In the genomic region with DNA sequence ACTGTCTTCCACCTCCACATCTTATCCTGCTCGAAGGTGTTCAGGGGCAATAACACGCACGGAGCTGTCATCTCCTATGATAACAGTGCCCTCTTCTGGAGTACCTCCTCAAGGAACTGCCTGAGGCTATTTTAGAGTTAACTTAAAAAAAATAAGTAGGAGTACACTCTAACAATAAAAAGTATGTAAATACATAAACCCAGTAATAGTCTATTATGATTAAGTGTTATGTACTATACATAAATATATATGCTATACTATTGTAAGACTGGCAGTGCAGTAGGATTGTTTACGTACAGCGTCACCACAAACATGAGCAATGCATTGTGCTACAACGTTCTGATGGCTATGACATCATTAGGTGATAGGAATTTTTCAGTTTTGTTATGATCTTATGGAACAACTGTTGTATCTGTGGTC, we compare ENCODE assay signal across 8 cellular contexts. TPM values are rescaled to one million over a fixed set of nuclear protein-coding genes. Genes with fewer than 3 reads are reported as not detected.
DNase-seq lines count a peak whose midpoint lies in the region; ATAC-seq, FAIRE-seq and TF ChIP-seq lines count a peak whose summit lies in the region.

No MANE protein-coding gene starts in this region.

- POLR2A ChIA-PET in MCF 10A (lab: Yijun Ruan, JAX) = interaction anchor here (0.9 to 1.0 kb wide), 2 partner anchors 10 to 14 kb away, joined by 3 read pairs; no protein-coding TSS in a partner anchor

- TF ChIP-seq CTCF in MCF 10A (IDR thresholded peaks at IDR 0.05; ENCODE audit: unreplicated experiment) (peak; percentile 7), breast epithelium (IDR thresholded peaks at IDR 0.05) (no peak)

- no peak overlapping the region for H3K4me3 ChIP-seq in breast epithelium

- H3K9me3 Mint-ChIP-seq in MCF 10A (ENCODE audit: unreplicated experiment) = no peaks in the 10 kb centered on the region
- no peaks in the 10 kb centered on the region for H3K9me3 Mint-ChIP-seq in stimulated activated naive CD8-positive, alpha-beta T cell treated with anti-CD3 and anti-CD28 coated beads, Interleukin-15, amount 100 ng/mL, for 72 hours

- H3K4me1 ChIP-seq in breast epithelium = no peaks in the 10 kb centered on the region

- no peak overlapping the region for H3K27ac Mint-ChIP-seq in MCF 10A (ENCODE audit: low read depth, unreplicated experiment)
- no peak overlapping the region for H3K27ac Mint-ChIP-seq in stimulated activated naive CD8-positive, alpha-beta T cell treated with anti-CD3 and anti-CD28 coated beads, Interleukin-15, amount 100 ng/mL, for 72 hours

- H3K36me3 ChIP-seq in breast epithelium = no peaks in the 10 kb centered on the region

- TF ChIP-seq POLR2A in breast epithelium (IDR thresholded peaks at IDR 0.05) = no peak

- intact Hi-C loops in MCF 10A (cut with micrococcal nuclease) = no loop called here
- intact Hi-C loops in breast epithelium (cut with DNase I; ENCODE audit: low total_unique reads) = no loop called here

- H3K4me1 Mint-ChIP-seq in MCF 10A (ENCODE audit: insufficient read depth, unreplicated experiment) = peaks cover 26% of the 10 kb centered on the region
- peaks cover 27% of the 10 kb centered on the region for H3K4me1 Mint-ChIP-seq in stimulated activated naive CD8-positive, alpha-beta T cell treated with anti-CD3 and anti-CD28 coated beads, Interleukin-15, amount 100 ng/mL, for 72 hours

- CTCF ChIA-PET in MCF 10A (lab: Yijun Ruan, JAX) = interaction anchor here (0.6 to 5.2 kb wide), 9 partner anchors 10 to 304 kb away, joined by 3 to 50 read pairs (median 4); no protein-coding TSS in a partner anchor

- FAIRE-seq in frontal cortex (lab: Jason Lieb, UNC) = no peak

- no TSS peak for BruUV-seq in MCF 10A (replicated peaks; lab: Mats Ljungman, UMichigan)

- H3K4me3 Mint-ChIP-seq in MCF 10A (ENCODE audit: unreplicated experiment) = no peak overlapping the region
- H3K4me3 Mint-ChIP-seq in stimulated activated naive CD8-positive, alpha-beta T cell treated with anti-CD3 and anti-CD28 coated beads, Interleukin-15, amount 100 ng/mL, for 72 hours = no peak overlapping the region

- H3K36me3 Mint-ChIP-seq in MCF 10A (ENCODE audit: insufficient read depth, unreplicated experiment) = no peaks in the 10 kb centered on the region

- no peaks in the 10 kb centered on the region for H3K27me3 Mint-ChIP-seq in MCF 10A (ENCODE audit: insufficient read depth, unreplicated experiment)
- no peaks in the 10 kb centered on the region for H3K27me3 Mint-ChIP-seq in stimulated activated naive CD8-positive, alpha-beta T cell treated with anti-CD3 and anti-CD28 coated beads, Interleukin-15, amount 100 ng/mL, for 72 hours

- H3K9me3 ChIP-seq in breast epithelium = peaks cover 0 to 3% of the 10 kb centered on the region in 2 donors

- ATAC-seq in stimulated activated naive CD8-positive, alpha-beta T cell treated with anti-CD3 and anti-CD28 coated beads, Interleukin-15, amount 100 ng/mL, for 72 hours = peak; percentile 48
- ATAC-seq in HG03135 (IDR thresholded peaks at IDR 0.05; ENCODE audit: unreplicated experiment) = no peak
- no peak for ATAC-seq in GM21390 (IDR thresholded peaks at IDR 0.05; ENCODE audit: unreplicated experiment)

- no peak overlapping the region for H3K27ac ChIP-seq in breast epithelium

- peak; percentile 43 for DNase-seq in MCF 10A (ENCODE audit: unreplicated experiment)
- DNase-seq in breast epithelium (ENCODE audit: low spot score in 2 of 2) = no peak
- peak; percentile 12 for DNase-seq in NCI-H460 (ENCODE audit: extremely low read depth, low read depth)
- DNase-seq in dermis blood vessel endothelial cell = peak; percentile 43
- no peak for DNase-seq in stimulated activated naive CD8-positive, alpha-beta T cell treated with anti-CD3 and anti-CD28 coated beads, Interleukin-15, amount 100 ng/mL, for 72 hours
- DNase-seq in frontal cortex (ENCODE audit: low spot score in 2 of 2) = no peak

- no peaks in the 10 kb centered on the region for H3K27me3 ChIP-seq in breast epithelium

RNA-seq across cellular contexts. Expression of a gene that starts 34.5 kb away (rescaled TPM):
- 0.23 and 0.49 TPM in 2 replicates for total RNA-seq in MCF 10A (2022)
- total RNA-seq in breast epithelium = 10 to 100 TPM; 51.7 to 76.8 (median 52.4) TPM
- 0.10 and 0.14 TPM in 2 replicates for total RNA-seq in NCI-H460 (2014; rRNA removed; shearing (Covaris generic))
- 0.22 TPM in 1 of 2 replicates, not detected in the other for polyA plus RNA-seq in NCI-H460 (2014; cell fraction: nucleus; rRNA removed)
- 0.51 and 1.9 TPM in 2 replicates for total RNA-seq in dermis blood vessel endothelial cell
- total RNA-seq in frontal cortex = 0.82 TPM

Comparison
In these comparisons a context has a peak if more than half of its experiments do, and no peak if none do; other contexts are left out.
1. DNase-seq: peak in MCF 10A (single experiment), NCI-H460 (single experiment) and dermis blood vessel endothelial cell (single experiment); none in breast epithelium (0 of 2), stimulated activated naive CD8-positive, alpha-beta T cell treated with anti-CD3 and anti-CD28 coated beads, Interleukin-15, amount 100 ng/mL, for 72 hours (0 of 2) and frontal cortex (0 of 2).
2. RNA of a gene that starts 34.5 kb away (total RNA-seq): 51.7 to 76.8 TPM in breast epithelium; 0.51 to 1.9 TPM in dermis blood vessel endothelial cell, 0.82 TPM in frontal cortex (single experiment), 0.23 to 0.49 TPM in MCF 10A and 0.10 to 0.14 TPM in NCI-H460; every median in the first group is over 10 times any median in the second.